In the genomic region with DNA sequence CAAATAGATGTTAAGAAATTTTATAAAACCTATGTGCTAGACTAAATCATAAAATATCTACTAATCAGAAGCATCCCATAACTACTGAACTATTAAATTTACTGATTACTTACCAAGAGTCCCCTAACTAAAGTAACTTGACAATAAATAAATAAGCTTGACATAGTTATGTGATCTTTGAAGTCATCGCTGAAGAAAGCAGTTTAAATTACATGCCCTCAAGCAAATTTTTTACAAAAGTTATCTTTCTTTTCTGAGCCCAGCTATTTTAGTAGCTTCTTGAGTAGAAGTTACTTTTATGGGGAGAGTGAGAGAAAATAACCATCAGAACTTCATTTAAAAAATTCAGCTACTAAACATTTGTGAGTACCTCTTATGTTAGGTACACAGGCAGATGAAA, we compare ENCODE assay signal across 21 cellular contexts.
A peak's percentile ranks its signal among the peaks of the same experiment; 100 is the strongest.
DNase-seq lines count a peak whose midpoint lies in the region; ATAC-seq and TF ChIP-seq lines count a peak whose summit lies in the region.
"Had no signal": no experiment of that assay in that cellular context is flagged by ENCODE, and none has a peak within 500 bp of the region (broad histone marks: within the 10 kb centered on the region; RNA-seq: fewer than 3 reads in every experiment).

No MANE protein-coding gene starts in this region.

- H3K9me3 ChIP-seq in SK-N-MC (ENCODE audit: low read depth, low read length) = no peaks in the 10 kb centered on the region
- no peaks in the 10 kb centered on the region for H3K9me3 ChIP-seq in naive thymus-derived CD4-positive, alpha-beta T cell (ENCODE audit: control insufficient read depth in 2 of 3, low read length in 3 of 3)
- H3K9me3 ChIP-seq: BLaER1 had no signal

- intact Hi-C loops in naive thymus-derived CD4-positive, alpha-beta T cell (cut with micrococcal nuclease) = no loop called here

- no peaks in the 10 kb centered on the region for H3K27me3 ChIP-seq in naive thymus-derived CD4-positive, alpha-beta T cell (ENCODE audit: control insufficient read depth in 2 of 2, insufficient read depth in 2 of 2, low read length in 2 of 2)
- H3K27me3 ChIP-seq: BLaER1 had no signal

- H3K36me3 Mint-ChIP-seq in naive thymus-derived CD4-positive, alpha-beta T cell = no peaks in the 10 kb centered on the region
- H3K36me3 Mint-ChIP-seq: CD4-positive, CD25-positive, alpha-beta regulatory T cell; CD8-positive, alpha-beta T cell had no signal

- no peak overlapping the region for H3K4me3 Mint-ChIP-seq in naive thymus-derived CD4-positive, alpha-beta T cell
- H3K4me3 Mint-ChIP-seq: B cell; CD4-positive, CD25-positive, alpha-beta regulatory T cell; CD8-positive, alpha-beta T cell; HFFc6 had no signal

- H3K4me1 ChIP-seq in naive thymus-derived CD4-positive, alpha-beta T cell (ENCODE audit: control insufficient read depth in 2 of 2, insufficient read depth in 2 of 2, low read length in 2 of 2) = no peaks in the 10 kb centered on the region
- H3K4me1 ChIP-seq: BLaER1 had no signal

- DNase-seq in HEK293T (ENCODE audit: extremely low spot score) = no peak
- DNase-seq in SK-N-MC (ENCODE audit: low read depth, low spot score) = no peak
- DNase-seq in left kidney (ENCODE audit: low read depth, low spot score) = peak; percentile 14
- no peak for DNase-seq in AML-193 (lab: John Stamatoyannopoulos, UW)
- no peak for DNase-seq in activated CD4-positive, CD25-positive, alpha-beta regulatory T cell treated with anti-CD3 and anti-CD28 coated beads, Interleukin-2, amount 50 U/mL, for 72 hours
- DNase-seq in NCI-H2029 (lab: John Stamatoyannopoulos, UW) = no peak
- no peak for DNase-seq in naive thymus-derived CD4-positive, alpha-beta T cell
- DNase-seq: CD4-positive, CD25-positive, alpha-beta regulatory T cell; CD8-positive, alpha-beta T cell; DMS 273 treated with DMSO at 0.1 percent for 48 hours; DMS79; EL; GDM1; GM23248; H7; HCEC 1CT; HFFc6 had no signal

- ATAC-seq in naive thymus-derived CD4-positive, alpha-beta T cell = no peak
- ATAC-seq: CD8-positive, alpha-beta T cell; GM12878 had no signal

- peaks cover 9 to 32% (median 30%) of the 10 kb centered on the region in 5 donors for H3K27me3 Mint-ChIP-seq in naive thymus-derived CD4-positive, alpha-beta T cell

- H3K9me3 Mint-ChIP-seq in naive thymus-derived CD4-positive, alpha-beta T cell = peaks cover 0 to 8% (median 3%) of the 10 kb centered on the region in 11 donors
- H3K9me3 Mint-ChIP-seq: CD8-positive, alpha-beta T cell; HFFc6 had no signal

- no peak overlapping the region for H3K27ac Mint-ChIP-seq in naive thymus-derived CD4-positive, alpha-beta T cell
- H3K27ac Mint-ChIP-seq: B cell; CD4-positive, CD25-positive, alpha-beta regulatory T cell; CD8-positive, alpha-beta T cell; HFFc6 had no signal

- no peaks in the 10 kb centered on the region for H3K36me3 ChIP-seq in SK-N-MC (ENCODE audit: insufficient read depth, low read length)
- H3K36me3 ChIP-seq in naive thymus-derived CD4-positive, alpha-beta T cell (ENCODE audit: control insufficient read depth in 2 of 3, insufficient read depth in 3 of 3, low read length in 3 of 3) = no peaks in the 10 kb centered on the region
- H3K36me3 ChIP-seq: BLaER1 had no signal

- no peaks in the 10 kb centered on the region for H3K4me1 Mint-ChIP-seq in naive thymus-derived CD4-positive, alpha-beta T cell

- H3K4me3 ChIP-seq in SK-N-MC = peak overlapping the region; percentile 12; the same call in 1 of the 2 replicates
- no peak overlapping the region for H3K4me3 ChIP-seq in naive thymus-derived CD4-positive, alpha-beta T cell (ENCODE audit: low read length)
- H3K4me3 ChIP-seq: BLaER1, GM12878, GM23248 had no signal

- POLR2A ChIA-PET in HEK293T (lab: Yijun Ruan, JAX) = no interaction called here
- POLR2A ChIA-PET in naive thymus-derived CD4-positive, alpha-beta T cell (lab: Charles Lee) = no interaction called here

- H3K9ac ChIP-seq in SK-N-MC (ENCODE audit: insufficient read length) = no peak overlapping the region
- H3K9ac ChIP-seq: BLaER1, GM23248 had no signal

- CTCF ChIA-PET in HEK293T (lab: Yijun Ruan, JAX) = no interaction called here
- CTCF ChIA-PET in naive thymus-derived CD4-positive, alpha-beta T cell (lab: Charles Lee) = no interaction called here

- peak overlapping the region; percentile 34; the same call in 1 of the 2 replicates for H3K27ac ChIP-seq in SK-N-MC
- no peak overlapping the region for H3K27ac ChIP-seq in naive thymus-derived CD4-positive, alpha-beta T cell (ENCODE audit: low read depth, low read length)
- H3K27ac ChIP-seq: BLaER1, C4-2B, GM23248 had no signal

TF ChIP-seq in HEK293T, 16 proteins besides CTCF, POLR2A, EP300 and RAD21:
- TF ChIP-seq TARDBP (IDR thresholded peaks at IDR 0.05) = no peak
- TF ChIP-seq LEF1 (IDR thresholded peaks at IDR 0.05; ENCODE audit: borderline replicate concordance) = no peak
- peak; percentile 42; the same call in 1 of the 2 replicates for TF ChIP-seq CTBP1 (IDR thresholded peaks at IDR 0.05; ENCODE audit: borderline replicate concordance)
- TF ChIP-seq L3MBTL2 (conservative IDR thresholded peaks at IDR 0.05) = no peak
- peak; percentile 34; the same call in 1 of the 2 replicates for TF ChIP-seq ZNF384 (IDR thresholded peaks at IDR 0.05)
- TF ChIP-seq PKNOX1 (IDR thresholded peaks at IDR 0.05) = peak; percentile 84
- TF ChIP-seq SUZ12 (IDR thresholded peaks at IDR 0.05) = no peak
- TF ChIP-seq HDGF (IDR thresholded peaks at IDR 0.05; ENCODE audit: borderline replicate concordance) = no peak
- TF ChIP-seq NFRKB (IDR thresholded peaks at IDR 0.05) = no peak
- TF ChIP-seq SP1 (IDR thresholded peaks at IDR 0.05) = no peak
- no peak for TF ChIP-seq FOXA1 (IDR thresholded peaks at IDR 0.05)
- no peak for TF ChIP-seq ELF4 (IDR thresholded peaks at IDR 0.05)
- TF ChIP-seq FOXK2 (IDR thresholded peaks at IDR 0.05) = no peak
- no peak for TF ChIP-seq FOXM1 (IDR thresholded peaks at IDR 0.05; ENCODE audit: borderline replicate concordance)
TF ChIP-seq in HEK293T: peak in this region for 3.
